Comparison of ENCODE assay signal across 13 cellular contexts in the genomic region with DNA sequence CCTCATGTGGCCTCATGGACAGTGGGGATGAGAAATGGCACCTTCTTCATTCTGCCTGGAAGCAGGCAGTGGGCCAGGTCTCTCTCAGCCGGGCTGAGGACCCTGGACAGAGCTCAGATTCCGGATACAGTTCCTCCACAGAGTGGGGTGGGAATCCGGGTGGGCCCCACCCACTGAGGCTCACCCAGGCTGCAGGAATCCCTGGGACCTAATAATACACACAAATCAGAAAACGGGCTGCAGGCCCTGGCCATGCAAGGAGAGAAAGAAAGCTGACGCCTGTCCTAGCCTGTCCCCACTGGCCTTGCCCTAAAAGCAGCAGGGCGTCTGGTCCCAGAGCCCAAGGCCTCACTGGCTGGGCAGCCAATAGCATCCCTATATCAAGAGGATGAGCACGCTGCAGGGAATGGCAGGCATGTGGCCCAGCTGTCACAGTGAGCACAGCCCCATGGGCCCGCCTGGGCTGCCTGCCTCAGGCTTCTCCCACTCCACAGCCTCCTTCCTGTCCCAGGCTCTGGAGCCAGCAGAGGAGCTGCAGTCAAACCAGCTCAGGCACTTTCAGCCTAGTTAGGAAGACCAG. TPM values are rescaled to one million over a fixed set of nuclear protein-coding genes. Genes with fewer than 3 reads are reported as not detected.
DNase-seq lines count a peak whose midpoint lies in the region; ATAC-seq, FAIRE-seq and TF ChIP-seq lines count a peak whose summit lies in the region.
"Had no signal": no experiment of that assay in that cellular context is flagged by ENCODE, and none has a peak within 500 bp of the region (broad histone marks: within the 10 kb centered on the region; RNA-seq: fewer than 3 reads in every experiment).

No MANE protein-coding gene starts in this region.

- TF ChIP-seq EP300 in K562 (IDR thresholded peaks at IDR 0.05; ENCODE audit: low read length) = no peak

- 5% methylated on average over 7 of the region's 8 CpGs for WGBS in K562 (ENCODE audit: insufficient coverage, low coverage, missing lambda C conversion rate)
- 58% methylated on average over 8 of the region's 8 CpGs for WGBS in hepatocyte (ENCODE audit: low lambda C conversion rate, missing lambda C conversion rate)

- intact Hi-C loops in K562 (cut with micrococcal nuclease) = no loop called here

- no peaks in the 10 kb centered on the region for H3K79me2 ChIP-seq in Karpas-422 (ENCODE audit: low read length)
- H3K79me2 ChIP-seq in K562 (ENCODE audit: control insufficient read depth, insufficient read depth, low read length) = no peaks in the 10 kb centered on the region
- H3K79me2 ChIP-seq in hepatocyte = no peaks in the 10 kb centered on the region

- H4K20me1 ChIP-seq in Karpas-422 (ENCODE audit: insufficient read depth, low read depth, low read length) = no peaks in the 10 kb centered on the region
- H4K20me1 ChIP-seq in K562 (replicated peaks; ENCODE audit: control insufficient read depth, insufficient read depth, low read length) = 0 out of 2 replicates have a peak, but pooled peaks cover 3% of the 10 kb centered on the region
- H4K20me1 ChIP-seq in hepatocyte (ENCODE audit: insufficient read depth, poor library complexity, severe bottlenecking) = no peaks in the 10 kb centered on the region

- H3K9me2 ChIP-seq in Karpas-422 (replicated peaks; ENCODE audit: insufficient read depth, low read length) = no peaks in the 10 kb centered on the region
- no peaks in the 10 kb centered on the region for H3K9me2 ChIP-seq in hepatocyte (replicated peaks; ENCODE audit: insufficient read depth)

- TF ChIP-seq CTCF in K562 (IDR thresholded peaks at IDR 0.05 in 2 of 3, conservative IDR thresholded peaks at IDR 0.05 in 1 of 3; ENCODE audit: insufficient read depth in 2 of 3, low read depth in 1 of 3, low read length in 3 of 3) (no peak), hepatocyte (IDR thresholded peaks at IDR 0.05; ENCODE audit: poor library complexity) (no peak)

- H3K4me1 ChIP-seq in Karpas-422 (ENCODE audit: low read length) (no peaks in the 10 kb centered on the region), K562 (replicated peaks in 1 of 2; ENCODE audit: control insufficient read depth in 2 of 2, insufficient read depth in 2 of 2, low read length in 2 of 2) (peaks cover 6 to 15% of the 10 kb centered on the region in 2 experiments; a peak in 4 of 5 replicates), hepatocyte (ENCODE audit: insufficient read depth) (peaks cover 34% of the 10 kb centered on the region)

- H3K4me3 ChIP-seq in Karpas-422 (ENCODE audit: low read length) (no peak overlapping the region), K562 (no peak overlapping the region), hepatocyte (no peak overlapping the region)

- DNase-seq in A172 (ENCODE audit: low spot score) (peak; percentile 35), Karpas-422 (peak; percentile 35), K562 (ENCODE audit: extremely low read depth in 1 of 4, low spot score in 3 of 4) (no peak), hepatocyte (ENCODE audit: low spot score) (peak; percentile 33), cortex of kidney (lab: John Stamatoyannopoulos, UW) (no peak), NCI-H2029 (lab: John Stamatoyannopoulos, UW) (no peak)
- DNase-seq in activated CD4-positive, alpha-beta T cell treated with anti-CD3 and anti-CD28 coated beads, Interleukin-2, amount 50 U/mL, for 48 hours = no peak
- DNase-seq: NCI-H1048; stimulated activated CD8-positive, alpha-beta memory T cell treated with anti-CD3 and anti-CD28 coated beads, Interleukin-4, amount 100 ng/mL, for 48 hours had no signal

- in situ Hi-C loops in K562 (cut with MboI) = no loop called here

- BruUV-seq in K562 (replicated peaks; lab: Mats Ljungman, UMichigan) = no TSS peak

- no peaks in the 10 kb centered on the region for H3K27me3 ChIP-seq in Karpas-422 (ENCODE audit: low read length)
- H3K27me3 ChIP-seq in K562 (ENCODE audit: control insufficient read depth in 2 of 2, insufficient read depth in 2 of 2, low read length in 2 of 2) = peaks cover 63 to 79% of the 10 kb centered on the region in 2 experiments
- H3K27me3 ChIP-seq in hepatocyte = peaks cover 19% of the 10 kb centered on the region

- TF ChIP-seq RAD21 in K562 (CRISPR knock-in tag; conservative IDR thresholded peaks at IDR 0.05 in 1 of 2, IDR thresholded peaks at IDR 0.05 in 1 of 2) = no peak

- no peaks in the 10 kb centered on the region for H3K36me3 ChIP-seq in Karpas-422 (ENCODE audit: insufficient read depth, low read length)
- no peaks in the 10 kb centered on the region for H3K36me3 ChIP-seq in K562 (ENCODE audit: control insufficient read depth, insufficient read depth, low read length)
- no peaks in the 10 kb centered on the region for H3K36me3 ChIP-seq in hepatocyte (replicated peaks; ENCODE audit: insufficient read depth, low read depth)
- H3K36me3 ChIP-seq: gastroesophageal sphincter had no signal

- POLR2A ChIA-PET in K562 (lab: Yijun Ruan, JAX) = interaction anchor here (0.6 to 3.1 kb wide), 7 partner anchors 11 to 106 kb away, joined by 3 to 10 read pairs (median 4); no protein-coding TSS in a partner anchor

- FAIRE-seq in K562 (lab: Jason Lieb, UNC) = no peak

- ATAC-seq in K562 = peak; percentile 43
- no peak for ATAC-seq in HG03159 (IDR thresholded peaks at IDR 0.05; ENCODE audit: unreplicated experiment)
- ATAC-seq: gastroesophageal sphincter had no signal

- H3K9ac ChIP-seq in Karpas-422 (ENCODE audit: low read length) = no peak overlapping the region
- H3K9ac ChIP-seq in K562 (ENCODE audit: insufficient read depth in 1 of 2, low read depth in 2 of 2, low read length in 2 of 2) = no peak overlapping the region

- CTCF ChIA-PET in K562 (lab: Yijun Ruan, JAX; ENCODE audit: low intra/inter-chr PET ratio) = no interaction called here

- H3K9me1 ChIP-seq in K562 (ENCODE audit: control insufficient read depth, insufficient read depth, low read length) = no peaks in the 10 kb centered on the region

- H3K4me2 ChIP-seq in Karpas-422 (ENCODE audit: low read depth, low read length, poor library complexity, severe bottlenecking) (no peak overlapping the region), K562 (ENCODE audit: insufficient read depth, low read length) (no peak overlapping the region), hepatocyte (no peak overlapping the region)

- H2AFZ ChIP-seq in Karpas-422 (ENCODE audit: low read length) (no peak overlapping the region), K562 (ENCODE audit: low read depth, low read length) (no peak overlapping the region), hepatocyte (no peak overlapping the region)

- no peak for TF ChIP-seq POLR2A in K562 (conservative IDR thresholded peaks at IDR 0.05)

- H3K27ac ChIP-seq in Karpas-422 (ENCODE audit: low read length) = no peak overlapping the region
- H3K27ac ChIP-seq in K562 (ENCODE audit: extremely low read depth, low read depth, low read length) = no peak overlapping the region
- no peak overlapping the region for H3K27ac ChIP-seq in hepatocyte
- H3K27ac ChIP-seq: gastroesophageal sphincter, HL-60 had no signal

- H3K9me3 ChIP-seq in Karpas-422 (ENCODE audit: low read length) (no peaks in the 10 kb centered on the region), K562 (replicated peaks; ENCODE audit: control insufficient read depth, insufficient read depth, low read depth, low read length) (no peaks in the 10 kb centered on the region), hepatocyte (ENCODE audit: low read depth) (no peaks in the 10 kb centered on the region)
- H3K9me3 ChIP-seq: gastroesophageal sphincter had no signal

RNA-seq across cellular contexts. Expression of gene ACTA1, which starts 25.3 kb away (rescaled TPM):
- total RNA-seq in A172 (2014; rRNA removed; shearing (Covaris generic)) = not detected in 2 replicates
- not detected in 2 replicates for total RNA-seq in Karpas-422 (2014; rRNA removed; shearing (Covaris generic); ENCODE audit: low replicate concordance)
- not detected in 2 replicates for total RNA-seq in K562 (2011; cell fraction: chromatin; rRNA removed; ENCODE audit: low replicate concordance)
- total RNA-seq in K562 (2011; cell fraction: nucleolus; rRNA removed) = not detected in 2 replicates
- total RNA-seq in K562 (2011; cell fraction: nucleoplasm; rRNA removed) = not detected in 2 replicates
- 0.36 TPM in 1 of 2 replicates, not detected in the other for total RNA-seq in K562 (2014; rRNA removed)
- total RNA-seq in K562 (2014; rRNA removed; fragmentation: Illumina TruSeq; extraction: Trizol) = not detected in 2 replicates
- total RNA-seq in K562 (2015; rRNA removed; fragmentation: Illumina TruSeq; extraction: Trizol) = 0.15 TPM in 1 of 2 replicates, not detected in the other
- not detected in 2 replicates for total RNA-seq in K562 (2021)
- 0.07 TPM in 1 of 2 replicates, not detected in the other for polyA plus RNA-seq in K562 (2011; rRNA removed)
- polyA plus RNA-seq in K562 (2011; cell fraction: cytosol; rRNA removed) = 0.16 TPM in 1 of 2 replicates, not detected in the other
- 0.11 and 0.18 TPM in 2 replicates for polyA plus RNA-seq in K562 (2011; cell fraction: nucleus; rRNA removed)
- polyA plus RNA-seq in K562 (2012) = 0.08 and 0.14 TPM in 2 replicates
- polyA plus RNA-seq in K562 (2014; fragmentation: Illumina TruSeq; extraction: Trizol) = 0.07 TPM in 1 of 2 replicates, not detected in the other
- polyA plus RNA-seq in K562 (2014; fragmentation: Nextera tagmentation; extraction: Ambion mirVana) = not detected
- polyA plus RNA-seq in K562 (2014; rRNA removed) = not detected in 2 replicates
- polyA minus RNA-seq in K562 (2011; rRNA and poly(A)+ RNA removed) = not detected in 2 replicates
- not detected in 2 replicates for polyA minus RNA-seq in K562 (2011; cell fraction: cytosol; rRNA and poly(A)+ RNA removed)
- not detected in 2 replicates for polyA minus RNA-seq in K562 (2011; cell fraction: nucleus; rRNA and poly(A)+ RNA removed)
- total RNA-seq in hepatocyte = 0.12 and 0.33 TPM in 2 replicates
- polyA plus RNA-seq in hepatocyte = 0.28 and 1.0 TPM in 2 replicates
- total RNA-seq: mesenteric fat pad had no signal

Comparison
In these comparisons a context has a peak if more than half of its experiments do, and no peak if none do; other contexts are left out.
1. DNase-seq: peak in A172 (single experiment), Karpas-422 (single experiment) and hepatocyte (single experiment); none in K562 (0 of 4), cortex of kidney (single experiment), NCI-H2029 (single experiment) and activated CD4-positive, alpha-beta T cell treated with anti-CD3 and anti-CD28 coated beads, Interleukin-2, amount 50 U/mL, for 48 hours (0 of 2).